In genomic region chr11:73218106-73218829, GRCh38 we compare ENCODE assay signal across 8 cellular contexts. TPM values are rescaled to one million over a fixed set of nuclear protein-coding genes. Genes with fewer than 3 reads are reported as not detected.
DNase-seq lines count a peak whose midpoint lies in the region; ATAC-seq, FAIRE-seq and TF ChIP-seq lines count a peak whose summit lies in the region.

Gene P2RY2 (plus strand): TSS chr11:73218281. CDS start chr11:73234160, 15,879 bp downstream.

- FAIRE-seq in bronchial epithelial cell (lab: Jason Lieb, UNC), result no peak

- peak within 1 kb of the TSS; percentile 71 for H3K4me2 ChIP-seq in BLaER1

- ATAC-seq in left lobe of liver (peak; percentile 90), GM18517 (IDR thresholded peaks at IDR 0.05; ENCODE audit: unreplicated experiment) (no peak)

- H3K27ac ChIP-seq in BLaER1, result no peak within 1 kb of the TSS

- H3K27me3 ChIP-seq in BLaER1 (peaks cover 47% of the 10 kb centered on the region), HAP-1 (ENCODE audit: low read depth) (no peaks in the 10 kb centered on the region), bronchial epithelial cell (ENCODE audit: control insufficient read depth, insufficient read depth, low read length) (no peaks in the 10 kb centered on the region)

- peaks cover 11% of the 10 kb centered on the region for H3K4me1 ChIP-seq in BLaER1
- H3K4me1 ChIP-seq in HAP-1, result no peaks in the 10 kb centered on the region; the same call in 1 of the 2 replicates

- peaks cover 9% of the 10 kb centered on the region; the same call in 1 of the 2 replicates for H3K9me3 ChIP-seq in BLaER1
- H3K9me3 ChIP-seq in HAP-1, result no peaks in the 10 kb centered on the region

- no peaks in the 10 kb centered on the region for H3K36me3 ChIP-seq in BLaER1
- no peaks in the 10 kb centered on the region for H3K36me3 ChIP-seq in HAP-1 (replicated peaks)
- peaks cover 7% of the 10 kb centered on the region for H3K36me3 ChIP-seq in bronchial epithelial cell (ENCODE audit: control insufficient read depth, insufficient read depth, low read length)

- peak; percentile 85 for TF ChIP-seq CTCF in bronchial epithelial cell (IDR thresholded peaks at IDR 0.05; ENCODE audit: insufficient read depth, low read length, severe bottlenecking)

- in situ Hi-C loops in HAP-1 (cut with MboI; ENCODE audit: low sequenced_read_pairs), result no loop called here

- H3K4me3 ChIP-seq in BLaER1 (peak within 1 kb of the TSS; percentile 51), HAP-1 (peak within 1 kb of the TSS; percentile 43), bronchial epithelial cell (ENCODE audit: low read depth, low read length) (peak within 1 kb of the TSS; percentile 91)

- DNase-seq in HAP-1 (ENCODE audit: low spot score in 2 of 2) (peak; percentile 59 to 88), SIG-M5 treated with dmso at 0.1 percent for 504 hours (lab: John Stamatoyannopoulos, UW; ENCODE audit: unreplicated experiment) (peak; percentile 89), bronchial epithelial cell (ENCODE audit: low read depth) (peak; percentile 40), left lobe of liver (ENCODE audit: low spot score) (peak; percentile 96), SK-N-DZ (ENCODE audit: low spot score) (no peak)
- DNase-seq in stimulated activated CD4-positive, alpha-beta T cell treated with anti-CD3 and anti-CD28 coated beads, Interleukin-4, amount 100 ng/mL, for 24 hours, result peak; percentile 18

- no peaks in the 10 kb centered on the region for H4K20me1 ChIP-seq in BLaER1

- H3K9ac ChIP-seq in BLaER1, result no peak within 1 kb of the TSS

RNA-seq across cellular contexts. Expression of gene P2RY2, which starts in this region (rescaled TPM):
- total RNA-seq in bronchial epithelial cell (9.0 and 13.7 TPM in 2 replicates), left lobe of liver (6.0 TPM)
- not detected in 2 replicates for polyA plus RNA-seq in SK-N-DZ (2014; cell fraction: cytosol; rRNA removed)
- polyA plus RNA-seq in SK-N-DZ (2014; cell fraction: nucleus; rRNA removed), result not detected in 2 replicates
